ENCODE assay signal across 21 cellular contexts in genomic region chr3:126711361-126711760, GRCh38. TPM values are rescaled to one million over a fixed set of nuclear protein-coding genes. Genes with fewer than 3 reads are reported as not detected.
DNase-seq lines count a peak whose midpoint lies in the region; FAIRE-seq and TF ChIP-seq lines count a peak whose summit lies in the region.
"Had no signal": no experiment of that assay in that cellular context is flagged by ENCODE, and none has a peak within 500 bp of the region (broad histone marks: within the 10 kb centered on the region; RNA-seq: fewer than 3 reads in every experiment).

No MANE protein-coding gene starts in this region.

- H3K27me3 Mint-ChIP-seq in HFFc6 (ENCODE audit: insufficient read depth): no peaks in the 10 kb centered on the region; the same call in 1 of the 2 replicates
- H3K27me3 Mint-ChIP-seq: activated CD4-positive, alpha-beta T cell treated with anti-CD3 and anti-CD28 coated beads, Interleukin-2, amount 10 ng/mL, durations not matched to agents 7 days and 5 days; CD4-positive, alpha-beta memory T cell; effector memory CD8-positive, alpha-beta T cell; memory B cell; naive thymus-derived CD8-positive, alpha-beta T cell; T-cell had no signal

- H3K27ac Mint-ChIP-seq in HFFc6: peak overlapping the region; percentile 56
- H3K27ac Mint-ChIP-seq: activated CD4-positive, alpha-beta T cell treated with anti-CD3 and anti-CD28 coated beads, Interleukin-2, amount 10 ng/mL, durations not matched to agents 7 days and 5 days; CD4-positive, alpha-beta memory T cell; effector memory CD8-positive, alpha-beta T cell; memory B cell; naive thymus-derived CD8-positive, alpha-beta T cell; T-cell had no signal

- H3K4me3 Mint-ChIP-seq in HFFc6: no peak overlapping the region
- H3K4me3 Mint-ChIP-seq: activated CD4-positive, alpha-beta T cell treated with anti-CD3 and anti-CD28 coated beads, Interleukin-2, amount 10 ng/mL, durations not matched to agents 7 days and 5 days; CD4-positive, alpha-beta memory T cell; effector memory CD8-positive, alpha-beta T cell; memory B cell; naive thymus-derived CD8-positive, alpha-beta T cell; T-cell had no signal

- TF ChIP-seq CTCF in HFFc6 (IDR thresholded peaks at IDR 0.05) (no peak), D721Med (IDR thresholded peaks at IDR 0.05; ENCODE audit: insufficient read depth, missing control alignments) (no peak)

- peak; percentile 53 for DNase-seq in AG08396 (ENCODE audit: low spot score)
- peak; percentile 57 for DNase-seq in HFFc6
- peak; percentile 27 for DNase-seq in dedifferentiated amniotic fluid mesenchymal stem cell (ENCODE audit: extremely low spot score)
- peak; percentile 34 for DNase-seq in myocyte (ENCODE audit: low read depth)
- DNase-seq in GM19238 (ENCODE audit: insufficient read length, low spot score): no peak
- no peak for DNase-seq in NCI-H2107 (lab: John Stamatoyannopoulos, UW)
- DNase-seq in NCI-H1105 (lab: John Stamatoyannopoulos, UW): no peak
- no peak for DNase-seq in D721Med (ENCODE audit: insufficient read length, low spot score)
- DNase-seq: activated CD4-positive, alpha-beta T cell treated with anti-CD3 and anti-CD28 coated beads, Interleukin-2, amount 10 ng/mL, durations not matched to agents 7 days and 5 days; CD4-positive, alpha-beta memory T cell; cerebellar nuclear complex; DND-41; effector memory CD8-positive, alpha-beta T cell; GOT3; kidney glomerular epithelial cell; naive thymus-derived CD8-positive, alpha-beta T cell; NCI-H1436; stimulated activated CD4-positive, alpha-beta T cell treated with anti-CD3 and anti-CD28 coated beads, Interleukin-4, amount 100 ng/mL, for 24 hours; stomach; T-cell had no signal

- H3K36me3 Mint-ChIP-seq in HFFc6 (ENCODE audit: low read depth): 0 out of 2 replicates have a peak, but pooled peaks cover 6% of the 10 kb centered on the region

- H3K9me3 Mint-ChIP-seq in HFFc6: no peaks in the 10 kb centered on the region
- H3K9me3 Mint-ChIP-seq: activated CD4-positive, alpha-beta T cell treated with anti-CD3 and anti-CD28 coated beads, Interleukin-2, amount 10 ng/mL, durations not matched to agents 7 days and 5 days; CD4-positive, alpha-beta memory T cell; effector memory CD8-positive, alpha-beta T cell; memory B cell; naive thymus-derived CD8-positive, alpha-beta T cell; T-cell had no signal

- H3K4me1 Mint-ChIP-seq in HFFc6 (ENCODE audit: low read depth): peaks cover 13% of the 10 kb centered on the region
- H3K4me1 Mint-ChIP-seq: activated CD4-positive, alpha-beta T cell treated with anti-CD3 and anti-CD28 coated beads, Interleukin-2, amount 10 ng/mL, durations not matched to agents 7 days and 5 days had no signal

- no peak for FAIRE-seq in D721Med (lab: Jason Lieb, UNC)

RNA-seq across cellular contexts. Expression of gene CHCHD6, which starts 7.3 kb away (rescaled TPM):
- 10 to 100 TPM; 18.6 to 22.9 (median 19.9) TPM for total RNA-seq in HFFc6 (2021; fragmentation: NEBNext Ultra II Directional; extraction: Animal tissue kit (Norgen Biotek cat#: 25700))
- 11.8 and 21.9 TPM in 2 replicates for total RNA-seq in myocyte
- polyA plus RNA-seq in myocyte (2012): 37.7 TPM

RNA-seq across cellular contexts. Expression of gene TXNRD3, which starts 56.4 kb away (rescaled TPM):
- total RNA-seq in HFFc6 (2021; fragmentation: NEBNext Ultra II Directional; extraction: Animal tissue kit (Norgen Biotek cat#: 25700)): 1 to 10 TPM; 6.8 to 8.4 (median 7.4) TPM
- 9.8 and 12.9 TPM in 2 replicates for total RNA-seq in myocyte
- 12.9 TPM for polyA plus RNA-seq in myocyte (2012)

Comparison
In these comparisons a context has a peak if more than half of its experiments do, and no peak if none do; other contexts are left out.
1. DNase-seq: peak in AG08396 (single experiment), HFFc6 (single experiment), dedifferentiated amniotic fluid mesenchymal stem cell (single experiment) and myocyte (single experiment); none in GM19238 (single experiment), NCI-H2107 (single experiment), NCI-H1105 (single experiment) and D721Med (single experiment).